1 cellular context compared by ENCODE assay signal in genomic region chr20:49278817-49279676, GRCh38.
A peak's percentile ranks its signal among the peaks of the same experiment; 100 is the strongest.
TF ChIP-seq lines count a peak whose summit lies in the region.

No MANE protein-coding gene starts in this region.

TF ChIP-seq in HepG2, 621 proteins besides CTCF, POLR2A, EP300 and RAD21 (continued from another document and continues in another):
- TF ChIP-seq CENPBD1 (CRISPR knock-in tag; IDR thresholded peaks at IDR 0.05; ENCODE audit: borderline replicate concordance, low read depth) (no peak), NFATC3 (CRISPR knock-in tag; IDR thresholded peaks at IDR 0.05) (peak; percentile 75), CCAR2 (optimal IDR thresholded peaks at IDR 0.05; ENCODE audit: low read depth, low read length) (no peak), HOXA3 (CRISPR knock-in tag; IDR thresholded peaks at IDR 0.05) (no peak), ZNF512B (CRISPR knock-in tag; IDR thresholded peaks at IDR 0.05; ENCODE audit: borderline replicate concordance) (peak; percentile 72; the same call in 1 of the 2 replicates), ATAD3A (CRISPR knock-in tag; IDR thresholded peaks at IDR 0.05) (no peak), KDM4B (CRISPR knock-in tag; IDR thresholded peaks at IDR 0.05) (no peak), ZNF615 (CRISPR knock-in tag; IDR thresholded peaks at IDR 0.05; ENCODE audit: borderline replicate concordance) (no peak), TBL1XR1 (IDR thresholded peaks at IDR 0.05; ENCODE audit: borderline replicate concordance, low read length, partially characterized antibody) (peak; percentile 15), TAF1 (CRISPR knock-in tag; IDR thresholded peaks at IDR 0.05) (peak; percentile 63; the same call in 1 of the 2 replicates), DR1 (CRISPR knock-in tag; IDR thresholded peaks at IDR 0.05) (peak; percentile 55; the same call in 1 of the 2 replicates), ZNF180 (CRISPR knock-in tag; IDR thresholded peaks at IDR 0.05; ENCODE audit: borderline replicate concordance, low read depth) (no peak), ZNF563 (CRISPR knock-in tag; IDR thresholded peaks at IDR 0.05) (peak; percentile 39; the same call in 1 of the 2 replicates), CBX5 (CRISPR knock-in tag; IDR thresholded peaks at IDR 0.05; ENCODE audit: borderline replicate concordance) (no peak), SNRNP70 (IDR thresholded peaks at IDR 0.05; ENCODE audit: low read depth, low read length) (no peak), ARID2 (CRISPR knock-in tag; IDR thresholded peaks at IDR 0.05; ENCODE audit: borderline replicate concordance) (no peak; the same call in 1 of the 2 replicates), THAP7 (CRISPR knock-in tag; IDR thresholded peaks at IDR 0.05) (0 out of 2 replicates have a peak, but pooled peaks have one; percentile 75), ZBTB49 (CRISPR knock-in tag; IDR thresholded peaks at IDR 0.05; ENCODE audit: borderline replicate concordance) (no peak), ZNF687 (CRISPR knock-in tag; IDR thresholded peaks at IDR 0.05) (no peak), ZNF772 (CRISPR knock-in tag; IDR thresholded peaks at IDR 0.05) (no peak), ZNF724P (CRISPR knock-in tag; IDR thresholded peaks at IDR 0.05; ENCODE audit: borderline replicate concordance) (no peak), ZNF142 (CRISPR knock-in tag; IDR thresholded peaks at IDR 0.05) (no peak; the same call in 1 of the 2 replicates), KLF12 (CRISPR knock-in tag; IDR thresholded peaks at IDR 0.05; ENCODE audit: borderline replicate concordance) (no peak; the same call in 1 of the 2 replicates), NFYB (CRISPR knock-in tag; IDR thresholded peaks at IDR 0.05) (no peak; the same call in 1 of the 2 replicates), ZBTB34 (CRISPR knock-in tag; IDR thresholded peaks at IDR 0.05) (no peak), ZSCAN30 (CRISPR knock-in tag; IDR thresholded peaks at IDR 0.05) (no peak), ZNF570 (CRISPR knock-in tag; IDR thresholded peaks at IDR 0.05; ENCODE audit: borderline replicate concordance) (no peak), NCOR1 (IDR thresholded peaks at IDR 0.05; ENCODE audit: borderline replicate concordance, low read length) (no peak), SRSF9 (IDR thresholded peaks at IDR 0.05; ENCODE audit: borderline replicate concordance, insufficient read depth, low read depth, low read length, poor library complexity, severe bottlenecking) (no peak), AKNA (CRISPR knock-in tag; IDR thresholded peaks at IDR 0.05; ENCODE audit: borderline replicate concordance) (no peak), HHEX (CRISPR knock-in tag; IDR thresholded peaks at IDR 0.05) (no peak), ATM (IDR thresholded peaks at IDR 0.05; ENCODE audit: borderline replicate concordance) (no peak), ZNF556 (CRISPR knock-in tag; IDR thresholded peaks at IDR 0.05; ENCODE audit: borderline replicate concordance) (no peak), IRX3 (CRISPR knock-in tag; IDR thresholded peaks at IDR 0.05; ENCODE audit: borderline replicate concordance, low read depth) (0 out of 2 replicates have a peak, but pooled peaks have one; percentile 2)
